ENCODE assay signal across 8 cellular contexts in the genomic region with DNA sequence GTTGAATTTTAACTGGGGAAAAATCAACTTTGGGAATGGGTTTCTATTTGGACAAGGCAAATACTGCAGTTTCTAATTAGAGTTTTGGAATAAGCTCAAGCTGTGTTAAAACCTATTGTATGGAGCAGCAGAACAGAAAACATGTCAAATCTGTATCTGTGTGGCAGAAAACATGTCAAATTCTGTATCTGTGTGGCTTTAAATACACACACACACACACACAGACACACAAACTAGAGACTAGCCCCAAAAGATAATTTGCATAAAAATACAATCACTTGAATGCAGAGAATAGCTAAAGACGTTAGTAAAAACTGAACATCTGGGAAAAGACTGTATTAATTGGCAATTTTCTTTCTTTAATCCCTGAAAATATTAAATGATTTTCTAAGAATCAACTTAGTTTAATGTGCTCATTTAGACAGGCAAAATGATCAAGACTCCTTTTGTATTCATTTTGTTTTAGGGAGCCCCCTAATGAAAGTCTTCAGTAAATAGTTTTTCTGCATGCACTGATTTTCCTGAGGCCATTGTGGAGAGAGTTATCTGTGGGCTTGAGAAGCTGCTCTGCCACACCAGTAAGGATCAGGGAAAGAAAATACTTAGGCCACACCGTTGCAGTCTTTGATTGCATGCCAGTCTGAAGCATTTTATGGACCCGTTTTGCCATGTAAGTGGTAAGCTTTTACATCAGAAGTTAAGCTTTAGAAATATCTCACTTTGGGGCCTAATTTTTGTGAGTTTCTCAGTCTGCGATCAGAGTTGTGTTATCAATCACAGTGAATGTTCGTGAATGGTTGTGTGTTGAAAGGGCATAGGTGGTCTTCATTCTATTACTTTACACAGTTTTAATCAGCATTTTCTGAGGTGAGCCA. TPM values are rescaled to one million over a fixed set of nuclear protein-coding genes. Genes with fewer than 3 reads are reported as not detected.
A peak's percentile ranks its signal among the peaks of the same experiment; 100 is the strongest.
DNase-seq lines count a peak whose midpoint lies in the region; ATAC-seq, FAIRE-seq and TF ChIP-seq lines count a peak whose summit lies in the region.

No MANE protein-coding gene starts in this region.

- H3K4me3 ChIP-seq in H7 (ENCODE audit: insufficient read depth, low read depth, low read length) (peak overlapping the region; percentile 77), HepG2 (replicated peaks in 1 of 3; ENCODE audit: insufficient read depth in 1 of 3, low read depth in 2 of 3, low read length in 3 of 3) (peak overlapping the region; percentile 84 to 94 (median 88))

- TF ChIP-seq EP300 in HepG2 (IDR thresholded peaks at IDR 0.05; ENCODE audit: low read depth in 2 of 2, low read length in 2 of 2) (no peak), HepG2 (CRISPR knock-in tag; IDR thresholded peaks at IDR 0.05; ENCODE audit: borderline replicate concordance) (no peak)

- peaks cover 90% of the 10 kb centered on the region for H3K79me2 ChIP-seq in HepG2 (ENCODE audit: insufficient read depth, low read length)

- DNase-seq in H7: no peak
- peak; percentile 47 for DNase-seq in amniotic epithelial cell (ENCODE audit: low read depth)
- DNase-seq in HepG2 (ENCODE audit: low spot score): no peak
- no peak for DNase-seq in T-helper 9 cell
- no peak for DNase-seq in SIG-M5 (lab: John Stamatoyannopoulos, UW)

- H3K27me3 ChIP-seq in H7 (ENCODE audit: control insufficient read depth, insufficient read depth, low read length) (no peaks in the 10 kb centered on the region), HepG2 (ENCODE audit: control insufficient read depth in 1 of 2, insufficient read depth in 2 of 2, low read length in 2 of 2) (no peaks in the 10 kb centered on the region; a peak in 1 of 5 replicates)

- 22% methylated on average over 5 of the region's 5 CpGs for WGBS in HepG2 (ENCODE audit: low lambda C conversion rate)

- peak; percentile 68 for FAIRE-seq in A204.1 (lab: Jason Lieb, UNC)
- FAIRE-seq in HepG2 (lab: Jason Lieb, UNC): no peak

- peaks cover 73% of the 10 kb centered on the region for H3K4me1 ChIP-seq in HepG2 (ENCODE audit: insufficient read depth, low read length)

- ATAC-seq in HepG2 (no peak), GM18870 (IDR thresholded peaks at IDR 0.05; ENCODE audit: unreplicated experiment) (no peak), esophagus mucosa (no peak)

- no peaks in the 10 kb centered on the region for H3K9me3 ChIP-seq in HepG2 (ENCODE audit: low read length)

- CTCF ChIA-PET in HepG2 (lab: Yijun Ruan, JAX; ENCODE audit: low intra/inter-chr PET ratio, low total read pairs): no interaction called here

- in situ Hi-C loops in HepG2 (cut with HindIII; ENCODE audit: extremely low pct_ligation_motif_present, low pct_unique_long_range_greater_than_20kb): loop anchor here (5.0 to 10.0 kb wide), 3 partner anchors 86 to 324 kb away; no protein-coding TSS in a partner anchor

- BruUV-seq in HepG2 (replicated peaks; lab: Mats Ljungman, UMichigan): TSS peak; percentile 41

- intact Hi-C loops in HepG2 (cut with micrococcal nuclease; ENCODE audit: unreplicated experiment): loop anchor here (1.0 to 5.0 kb wide), 4 partner anchors 11 to 256 kb away; no protein-coding TSS in a partner anchor

- no peak overlapping the region for H2AFZ ChIP-seq in HepG2 (ENCODE audit: low read length)

- peak; percentile 35 for TF ChIP-seq CTCF in HepG2 (CRISPR knock-in tag; IDR thresholded peaks at IDR 0.05)

- H3K4me2 ChIP-seq in HepG2 (ENCODE audit: low read depth, low read length): peak overlapping the region; percentile 89

- peaks cover 55% of the 10 kb centered on the region for H4K20me1 ChIP-seq in HepG2 (ENCODE audit: insufficient read depth, low read length)

- 0 out of 4 replicates have a peak, but pooled peaks of 1 of the 2 experiments have one; percentile 21 for TF ChIP-seq POLR2A in HepG2 (IDR thresholded peaks at IDR 0.05; ENCODE audit: insufficient read depth in 1 of 2, low read depth in 2 of 2, low read length in 2 of 2)

- TF ChIP-seq RAD21 in HepG2 (CRISPR knock-in tag; IDR thresholded peaks at IDR 0.05): no peak

- peak overlapping the region; percentile 94 for H3K9ac ChIP-seq in HepG2 (ENCODE audit: insufficient read depth, low read depth, low read length)

- H3K36me3 ChIP-seq in H7 (replicated peaks; ENCODE audit: control insufficient read depth, insufficient read depth, low read length) (no peaks in the 10 kb centered on the region), HepG2 (replicated peaks in 1 of 2; ENCODE audit: control insufficient read depth in 1 of 2, insufficient read depth in 2 of 2, low read length in 2 of 2) (peaks cover 0 to 7% of the 10 kb centered on the region in 2 experiments; a peak in 3 of 5 replicates)

- peak overlapping the region; percentile 96 for H3K27ac ChIP-seq in HepG2 (ENCODE audit: extremely low read length, insufficient read depth, low read length)

- POLR2A ChIA-PET in HepG2 (lab: Yijun Ruan, JAX): interaction anchor here (0.9 to 3.4 kb wide), 6 partner anchors 10 to 172 kb away, joined by 3 to 48 read pairs (median 4); no protein-coding TSS in a partner anchor

TF ChIP-seq in HepG2, 621 proteins besides CTCF, POLR2A, EP300 and RAD21 (continues in another document):
- TF ChIP-seq DR1 (CRISPR knock-in tag; IDR thresholded peaks at IDR 0.05) (no peak), SAP130 (CRISPR knock-in tag; IDR thresholded peaks at IDR 0.05; ENCODE audit: low read depth) (peak; percentile 14; the same call in 1 of the 2 replicates), SNAI1 (CRISPR knock-in tag; IDR thresholded peaks at IDR 0.05; ENCODE audit: borderline replicate concordance) (no peak), HHEX (CRISPR knock-in tag; IDR thresholded peaks at IDR 0.05) (no peak), MLLT10 (CRISPR knock-in tag; IDR thresholded peaks at IDR 0.05) (0 out of 2 replicates have a peak, but pooled peaks have one; percentile 24)
- TF ChIP-seq, protein P1, sequence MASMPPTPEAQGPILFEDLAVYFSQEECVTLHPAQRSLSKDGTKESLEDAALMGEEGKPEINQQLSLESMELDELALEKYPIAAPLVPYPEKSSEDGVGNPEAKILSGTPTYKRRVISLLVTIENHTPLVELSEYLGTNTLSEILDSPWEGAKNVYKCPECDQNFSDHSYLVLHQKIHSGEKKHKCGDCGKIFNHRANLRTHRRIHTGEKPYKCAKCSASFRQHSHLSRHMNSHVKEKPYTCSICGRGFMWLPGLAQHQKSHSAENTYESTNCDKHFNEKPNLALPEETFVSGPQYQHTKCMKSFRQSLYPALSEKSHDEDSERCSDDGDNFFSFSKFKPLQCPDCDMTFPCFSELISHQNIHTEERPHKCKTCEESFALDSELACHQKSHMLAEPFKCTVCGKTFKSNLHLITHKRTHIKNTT (CRISPR knock-in tag; IDR thresholded peaks at IDR 0.05): no peak
- TF ChIP-seq, protein P2, sequence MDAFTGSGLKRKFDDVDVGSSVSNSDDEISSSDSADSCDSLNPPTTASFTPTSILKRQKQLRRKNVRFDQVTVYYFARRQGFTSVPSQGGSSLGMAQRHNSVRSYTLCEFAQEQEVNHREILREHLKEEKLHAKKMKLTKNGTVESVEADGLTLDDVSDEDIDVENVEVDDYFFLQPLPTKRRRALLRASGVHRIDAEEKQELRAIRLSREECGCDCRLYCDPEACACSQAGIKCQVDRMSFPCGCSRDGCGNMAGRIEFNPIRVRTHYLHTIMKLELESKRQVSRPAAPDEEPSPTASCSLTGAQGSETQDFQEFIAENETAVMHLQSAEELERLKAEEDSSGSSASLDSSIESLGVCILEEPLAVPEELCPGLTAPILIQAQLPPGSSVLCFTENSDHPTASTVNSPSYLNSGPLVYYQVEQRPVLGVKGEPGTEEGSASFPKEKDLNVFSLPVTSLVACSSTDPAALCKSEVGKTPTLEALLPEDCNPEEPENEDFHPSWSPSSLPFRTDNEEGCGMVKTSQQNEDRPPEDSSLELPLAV (CRISPR knock-in tag; conservative IDR thresholded peaks at IDR 0.05; ENCODE audit: low read depth): no peak
- TF ChIP-seq, protein P3, sequence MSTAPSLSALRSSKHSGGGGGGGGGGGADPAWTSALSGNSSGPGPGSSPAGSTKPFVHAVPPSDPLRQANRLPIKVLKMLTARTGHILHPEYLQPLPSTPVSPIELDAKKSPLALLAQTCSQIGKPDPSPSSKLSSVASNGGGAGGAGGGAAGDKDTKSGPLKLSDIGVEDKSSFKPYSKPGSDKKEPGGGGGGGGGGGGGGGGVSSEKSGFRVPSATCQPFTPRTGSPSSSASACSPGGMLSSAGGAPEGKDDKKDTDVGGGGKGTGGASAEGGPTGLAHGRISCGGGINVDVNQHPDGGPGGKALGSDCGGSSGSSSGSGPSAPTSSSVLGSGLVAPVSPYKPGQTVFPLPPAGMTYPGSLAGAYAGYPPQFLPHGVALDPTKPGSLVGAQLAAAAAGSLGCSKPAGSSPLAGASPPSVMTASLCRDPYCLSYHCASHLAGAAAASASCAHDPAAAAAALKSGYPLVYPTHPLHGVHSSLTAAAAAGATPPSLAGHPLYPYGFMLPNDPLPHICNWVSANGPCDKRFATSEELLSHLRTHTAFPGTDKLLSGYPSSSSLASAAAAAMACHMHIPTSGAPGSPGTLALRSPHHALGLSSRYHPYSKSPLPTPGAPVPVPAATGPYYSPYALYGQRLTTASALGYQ (CRISPR knock-in tag; IDR thresholded peaks at IDR 0.05): 0 out of 2 replicates have a peak, but pooled peaks have one; percentile 20

RNA-seq across cellular contexts. Expression of a gene that starts 2.2 kb away (rescaled TPM):
- total RNA-seq in H7 (2014; rRNA removed; shearing (Covaris generic)): 74.7 and 106 TPM in 2 replicates
- total RNA-seq in HepG2 (2016; rRNA removed; fragmentation: Illumina TruSeq; extraction: Trizol) (154 and 165 TPM in 2 replicates), esophagus mucosa (51.0 TPM)
- 81.5 and 81.6 TPM in 2 replicates for total RNA-seq in HepG2 (2016; cell fraction: cytosol; rRNA removed; fragmentation: Illumina TruSeq; extraction: Trizol; ENCODE audit: low read depth)
- total RNA-seq in HepG2 (2016; cell fraction: insoluble cytoplasmic fraction; rRNA removed; fragmentation: Illumina TruSeq; extraction: Trizol): 151 and 153 TPM in 2 replicates
- total RNA-seq in HepG2 (2016; cell fraction: membrane; rRNA removed; fragmentation: Illumina TruSeq; extraction: Trizol): 160 and 169 TPM in 2 replicates
- 110 and 114 TPM in 2 replicates for total RNA-seq in HepG2 (2016; cell fraction: nucleus; rRNA removed; fragmentation: Illumina TruSeq; extraction: Trizol)
- polyA plus RNA-seq in HepG2 (2011; rRNA removed): 180 and 212 TPM in 2 replicates
- 161 and 177 TPM in 2 replicates for polyA plus RNA-seq in HepG2 (2011; cell fraction: cytosol; rRNA removed)
- polyA plus RNA-seq in HepG2 (2011; cell fraction: nucleus; rRNA removed): 71.8 and 89.4 TPM in 2 replicates
- 134 and 184 TPM in 2 replicates for polyA plus RNA-seq in HepG2 (2012)
- 102 and 115 TPM in 2 replicates for polyA plus RNA-seq in HepG2 (2016; cell fraction: cytosol; fragmentation: Illumina TruSeq; extraction: Trizol; ENCODE audit: low read depth)
- 213 and 235 TPM in 2 replicates for polyA plus RNA-seq in HepG2 (2016; cell fraction: insoluble cytoplasmic fraction; fragmentation: Illumina TruSeq; extraction: Trizol; ENCODE audit: low read depth)
- 179 and 180 TPM in 2 replicates for polyA plus RNA-seq in HepG2 (2016; cell fraction: membrane; fragmentation: Illumina TruSeq; extraction: Trizol; ENCODE audit: low read depth)
- polyA plus RNA-seq in HepG2 (2016; cell fraction: nucleus; fragmentation: Illumina TruSeq; extraction: Trizol; ENCODE audit: insufficient read depth, low read depth): 145 and 148 TPM in 2 replicates
- polyA minus RNA-seq in HepG2 (2011; rRNA and poly(A)+ RNA removed; ENCODE audit: low replicate concordance): 28.4 and 78.1 TPM in 2 replicates
- polyA minus RNA-seq in HepG2 (2011; cell fraction: cytosol; rRNA and poly(A)+ RNA removed): 121 and 126 TPM in 2 replicates
- 287 and 295 TPM in 2 replicates for polyA minus RNA-seq in HepG2 (2011; cell fraction: nucleus; rRNA and poly(A)+ RNA removed)
